Comparison of ENCODE assay signal across 10 cellular contexts in the genomic region with DNA sequence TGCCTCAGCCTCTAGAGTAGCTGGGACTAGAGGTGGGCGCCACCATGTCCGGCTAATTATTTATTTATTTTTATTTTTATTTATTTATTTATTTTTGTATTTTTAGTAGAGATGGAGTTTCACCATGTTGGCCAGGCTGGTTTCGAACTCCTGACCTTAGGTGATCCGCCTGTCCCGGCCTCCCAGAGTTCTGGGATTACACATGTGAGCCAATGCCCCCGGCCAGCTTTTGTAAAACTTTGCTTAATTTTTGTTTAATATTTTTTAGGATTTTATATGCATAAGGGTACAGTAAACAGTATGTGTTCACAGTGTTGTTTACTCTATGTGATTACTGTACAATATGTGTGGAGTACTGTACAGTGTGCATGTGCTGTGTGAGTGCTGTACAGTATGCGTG.
"Had no signal": no experiment of that assay in that cellular context is flagged by ENCODE, and none has a peak within 500 bp of the region (broad histone marks: within the 10 kb centered on the region; RNA-seq: fewer than 3 reads in every experiment).

No MANE protein-coding gene starts in this region.

- H3K4me1 ChIP-seq: HAP-1 had no signal

- H3K9me3 ChIP-seq: HAP-1 had no signal

- FAIRE-seq: H1, H54 had no signal

- H3K4me2 ChIP-seq: GM23338 had no signal

- DNase-seq: GOT3, H7, H9, HFFc6 had no signal

- ATAC-seq: GM23338, HCT116 had no signal

- H3K4me3 ChIP-seq: GM23248, GM23338, HAP-1 had no signal

- H3K27ac ChIP-seq: GM23248 had no signal

- H3K9me3 Mint-ChIP-seq: GM23338, H9, HFFc6 had no signal

- H2AFZ ChIP-seq: GM23248, GM23338 had no signal

- H3K27ac Mint-ChIP-seq: HFFc6 had no signal

- H3K4me3 Mint-ChIP-seq: GM23338, H9, HFFc6 had no signal
